ENCODE assay signal across 8 cellular contexts in genomic region chr5:134524826-134525686, GRCh38. TPM values are rescaled to one million over a fixed set of nuclear protein-coding genes. Genes with fewer than 3 reads are reported as not detected.
DNase-seq lines count a peak whose midpoint lies in the region; ATAC-seq and TF ChIP-seq lines count a peak whose summit lies in the region.

Gene JADE2 (plus strand): TSS chr5:134525670. CDS start chr5:134535858, 10,188 bp downstream.

- peak within 1 kb of the TSS; percentile 93 for H3K4me3 Mint-ChIP-seq in activated CD4-positive, alpha-beta memory T cell treated with anti-CD3 and anti-CD28 coated beads, Interleukin-2, amount 10 ng/mL, durations not matched to agents 7 days and 5 days

- peak within 1 kb of the TSS; percentile 93 for H3K27ac Mint-ChIP-seq in activated CD4-positive, alpha-beta memory T cell treated with anti-CD3 and anti-CD28 coated beads, Interleukin-2, amount 10 ng/mL, durations not matched to agents 7 days and 5 days

- ATAC-seq in HG02642 (IDR thresholded peaks at IDR 0.05; ENCODE audit: poor library complexity, unreplicated experiment), result peak; percentile 39

- peak within 1 kb of the TSS; percentile 90 for H3K4me3 ChIP-seq in GM12864 (ENCODE audit: low read depth, low read length)
- peak within 1 kb of the TSS; percentile 67 to 98 (median 92) for H3K4me3 ChIP-seq in dorsolateral prefrontal cortex
- peak within 1 kb of the TSS; percentile 85 for H3K4me3 ChIP-seq in lower leg skin (ENCODE audit: low read depth, poor library complexity, severe bottlenecking)

- no peaks in the 10 kb centered on the region for H3K27me3 ChIP-seq in dorsolateral prefrontal cortex

- peaks cover 26% of the 10 kb centered on the region for H3K4me1 Mint-ChIP-seq in activated CD4-positive, alpha-beta memory T cell treated with anti-CD3 and anti-CD28 coated beads, Interleukin-2, amount 10 ng/mL, durations not matched to agents 7 days and 5 days

- TF ChIP-seq CTCF in GM12864 (IDR thresholded peaks at IDR 0.05; ENCODE audit: low read depth, low read length, missing control alignments), result no peak
- peak in 5 of 56 donors; percentile 6 to 19 (median 7) for TF ChIP-seq CTCF in dorsolateral prefrontal cortex (IDR thresholded peaks at IDR 0.05 in 54 of 56, conservative IDR thresholded peaks at IDR 0.05 in 2 of 56; ENCODE audit: low read depth in 1 of 56, partially characterized antibody in 56 of 56)
- TF ChIP-seq CTCF in lower leg skin (IDR thresholded peaks at IDR 0.05), result no peak

- CTCF ChIA-PET in activated CD4-positive, alpha-beta memory T cell treated with anti-CD3 and anti-CD28 coated beads, Interleukin-2, amount 10 ng/mL, durations not matched to agents 7 days and 5 days (lab: Charles Lee), result interaction anchor here (0.7 to 4.3 kb wide), 10 partner anchors 9 to 221 kb away, joined by 3 to 45 read pairs (median 4); partner anchors contain the start of genes CDKN2AIPNL and UBE2B

- WGBS in lower leg skin, 2 donors, result 0 to 1% methylated on average over 57 of the region's 57 CpGs

- peak within 1 kb of the TSS; percentile 94 to 100 (median 100) for H3K27ac ChIP-seq in dorsolateral prefrontal cortex

- no peaks in the 10 kb centered on the region for H3K9me3 Mint-ChIP-seq in activated CD4-positive, alpha-beta memory T cell treated with anti-CD3 and anti-CD28 coated beads, Interleukin-2, amount 10 ng/mL, durations not matched to agents 7 days and 5 days

- intact Hi-C loops in dorsolateral prefrontal cortex (cut with DNase I) (loop anchor here (1.0 to 10.0 kb wide), 4 partner anchors 47 to 320 kb away; partner anchors contain the start of genes C5orf24 (in 1 of the 2) and SAR1B (in 1 of the 2)), lower leg skin (cut with DNase I; ENCODE audit: low total_unique reads) (loop anchor here (10.0 kb wide), 1 partner anchor 110 kb away; the partner anchor contains the start of gene CDKN2AIPNL)

- peaks cover 16% of the 10 kb centered on the region for H3K27me3 Mint-ChIP-seq in activated CD4-positive, alpha-beta memory T cell treated with anti-CD3 and anti-CD28 coated beads, Interleukin-2, amount 10 ng/mL, durations not matched to agents 7 days and 5 days

- POLR2A ChIA-PET in activated CD4-positive, alpha-beta memory T cell treated with anti-CD3 and anti-CD28 coated beads, Interleukin-2, amount 10 ng/mL, durations not matched to agents 7 days and 5 days (lab: Charles Lee), result interaction anchor here (0.6 to 6.5 kb wide), 25 partner anchors 9 to 394 kb away, joined by 3 to 82 read pairs (median 7); partner anchors contain the start of genes CDKN2AIPNL, PPP2CA, SKP1 and TXNDC15

- DNase-seq in GM12864 (ENCODE audit: low read depth) (no peak), NCI-H446 treated with DMSO at 0.1 percent for 48 hours (lab: John Stamatoyannopoulos, UW) (peak; percentile 24), dorsolateral prefrontal cortex (peak; percentile 50 to 76 (median 56)), lower leg skin (ENCODE audit: low spot score in 2 of 2) (peak; percentile 80 to 94), NCI-H2107 treated with DMSO at 0.1 percent for 48 hours (lab: John Stamatoyannopoulos, UW; ENCODE audit: unreplicated experiment) (no peak)
- peak; percentile 74 for DNase-seq in activated CD4-positive, alpha-beta memory T cell treated with anti-CD3 and anti-CD28 coated beads, Interleukin-2, amount 10 ng/mL, durations not matched to agents 7 days and 5 days
- DNase-seq in stimulated activated CD4-positive, alpha-beta T cell treated with anti-CD3 and anti-CD28 coated beads, Interleukin-4, amount 100 ng/mL, for 4 hours, result peak; percentile 66 to 79

- no peaks in the 10 kb centered on the region for H3K36me3 Mint-ChIP-seq in activated CD4-positive, alpha-beta memory T cell treated with anti-CD3 and anti-CD28 coated beads, Interleukin-2, amount 10 ng/mL, durations not matched to agents 7 days and 5 days (ENCODE audit: low read depth)

- TF ChIP-seq POLR2A in lower leg skin (IDR thresholded peaks at IDR 0.05), result no peak

RNA-seq across cellular contexts. Expression of gene JADE2, which starts in this region (rescaled TPM):
- 10 to 100 TPM; 72.7 to 73.5 TPM for total RNA-seq in activated CD4-positive, alpha-beta memory T cell treated with anti-CD3 and anti-CD28 coated beads, Interleukin-2, amount 10 ng/mL, durations not matched to agents 7 days and 5 days
- total RNA-seq in dorsolateral prefrontal cortex (100 to 1,000 TPM in 59 of 120 experiments, 10 to 100 TPM in 61; 64.6 to 141 (median 99.8) TPM), lower leg skin (10 to 100 TPM; 35.5 to 68.1 (median 59.0) TPM)

Comparison
In these comparisons a context has a peak if more than half of its experiments do, and no peak if none do; other contexts are left out.
1. DNase-seq: peak in NCI-H446 treated with DMSO at 0.1 percent for 48 hours (single experiment), activated CD4-positive, alpha-beta memory T cell treated with anti-CD3 and anti-CD28 coated beads, Interleukin-2, amount 10 ng/mL, durations not matched to agents 7 days and 5 days (single experiment), dorsolateral prefrontal cortex (10 of 10), lower leg skin (2 of 2) and stimulated activated CD4-positive, alpha-beta T cell treated with anti-CD3 and anti-CD28 coated beads, Interleukin-4, amount 100 ng/mL, for 4 hours (2 of 2); none in GM12864 (single experiment) and NCI-H2107 treated with DMSO at 0.1 percent for 48 hours (single experiment).
2. Peak in every context shown above with its lines, with median percentiles within 50 percentile points of each other: H3K4me3 ChIP-seq.